In genomic region chr15:34329006-34329405, GRCh38 we compare ENCODE assay signal across 24 cellular contexts. TPM values are rescaled to one million over a fixed set of nuclear protein-coding genes. Genes with fewer than 3 reads are reported as not detected.
DNase-seq lines count a peak whose midpoint lies in the region; ATAC-seq and TF ChIP-seq lines count a peak whose summit lies in the region.
"Had no signal": no experiment of that assay in that cellular context is flagged by ENCODE, and none has a peak within 500 bp of the region (broad histone marks: within the 10 kb centered on the region; RNA-seq: fewer than 3 reads in every experiment).

No MANE protein-coding gene starts in this region.

- no peaks in the 10 kb centered on the region for H3K9me3 Mint-ChIP-seq in activated CD4-positive, alpha-beta T cell treated with anti-CD3 and anti-CD28 coated beads, Interleukin-2, amount 10 ng/mL, durations not matched to agents 7 days and 5 days
- no peaks in the 10 kb centered on the region for H3K9me3 Mint-ChIP-seq in activated CD8-positive, alpha-beta T cell treated with anti-CD3 and anti-CD28 coated beads for 36 hours
- no peaks in the 10 kb centered on the region for H3K9me3 Mint-ChIP-seq in naive thymus-derived CD4-positive, alpha-beta T cell
- H3K9me3 Mint-ChIP-seq: mesothelial cell of epicardium, neural progenitor cell had no signal

- peaks cover 17% of the 10 kb centered on the region for H3K36me3 Mint-ChIP-seq in activated CD4-positive, alpha-beta T cell treated with anti-CD3 and anti-CD28 coated beads, Interleukin-2, amount 10 ng/mL, durations not matched to agents 7 days and 5 days (ENCODE audit: low read depth)
- H3K36me3 Mint-ChIP-seq in activated CD8-positive, alpha-beta T cell treated with anti-CD3 and anti-CD28 coated beads for 36 hours (ENCODE audit: low read depth), result peaks cover 11% of the 10 kb centered on the region
- peaks cover 0 to 1% (median 0%) of the 10 kb centered on the region in 5 donors for H3K36me3 Mint-ChIP-seq in naive thymus-derived CD4-positive, alpha-beta T cell
- H3K36me3 Mint-ChIP-seq: mesothelial cell of epicardium, neural progenitor cell had no signal

- H3K27me3 Mint-ChIP-seq in activated CD4-positive, alpha-beta T cell treated with anti-CD3 and anti-CD28 coated beads, Interleukin-2, amount 10 ng/mL, durations not matched to agents 7 days and 5 days, result no peaks in the 10 kb centered on the region
- no peaks in the 10 kb centered on the region for H3K27me3 Mint-ChIP-seq in activated CD8-positive, alpha-beta T cell treated with anti-CD3 and anti-CD28 coated beads for 36 hours
- no peaks in the 10 kb centered on the region for H3K27me3 Mint-ChIP-seq in naive thymus-derived CD4-positive, alpha-beta T cell

- H3K4me3 ChIP-seq in GM08714 (ENCODE audit: low read length), result peak overlapping the region; percentile 43; the same call in 1 of the 2 replicates
- no peak overlapping the region for H3K4me3 ChIP-seq in naive thymus-derived CD4-positive, alpha-beta T cell (ENCODE audit: low read length)
- H3K4me3 ChIP-seq: neural progenitor cell, smooth muscle cell, vagina had no signal

- H3K27ac ChIP-seq in naive thymus-derived CD4-positive, alpha-beta T cell (ENCODE audit: low read depth, low read length), result peak overlapping the region; percentile 65
- H3K27ac ChIP-seq: C4-2B, neural progenitor cell, vagina had no signal

- H3K4me1 ChIP-seq in naive thymus-derived CD4-positive, alpha-beta T cell (ENCODE audit: control insufficient read depth in 2 of 2, insufficient read depth in 2 of 2, low read length in 2 of 2), result peaks cover 19 to 64% of the 10 kb centered on the region in 2 donors
- H3K4me1 ChIP-seq: neural progenitor cell, vagina had no signal

- peaks cover 69% of the 10 kb centered on the region for H3K4me1 Mint-ChIP-seq in activated CD4-positive, alpha-beta T cell treated with anti-CD3 and anti-CD28 coated beads, Interleukin-2, amount 10 ng/mL, durations not matched to agents 7 days and 5 days
- peaks cover 79% of the 10 kb centered on the region for H3K4me1 Mint-ChIP-seq in activated CD8-positive, alpha-beta T cell treated with anti-CD3 and anti-CD28 coated beads for 36 hours (ENCODE audit: low read depth)
- H3K4me1 Mint-ChIP-seq in naive thymus-derived CD4-positive, alpha-beta T cell, result peaks cover 40 to 96% (median 80%) of the 10 kb centered on the region in 7 donors
- H3K4me1 Mint-ChIP-seq: neural progenitor cell had no signal

- no peaks in the 10 kb centered on the region for H3K9me3 ChIP-seq in naive thymus-derived CD4-positive, alpha-beta T cell (ENCODE audit: control insufficient read depth in 2 of 3, low read length in 3 of 3)
- H3K9me3 ChIP-seq: vagina had no signal

- no peaks in the 10 kb centered on the region for H3K27me3 ChIP-seq in naive thymus-derived CD4-positive, alpha-beta T cell (ENCODE audit: control insufficient read depth in 2 of 2, insufficient read depth in 2 of 2, low read length in 2 of 2)
- H3K27me3 ChIP-seq: neural progenitor cell, vagina had no signal

- POLR2A ChIA-PET in activated CD4-positive, alpha-beta T cell treated with anti-CD3 and anti-CD28 coated beads, Interleukin-2, amount 10 ng/mL, durations not matched to agents 7 days and 5 days (lab: Charles Lee), result no interaction called here
- POLR2A ChIA-PET in activated CD8-positive, alpha-beta T cell treated with anti-CD3 and anti-CD28 coated beads for 36 hours (lab: Charles Lee), result interaction anchor here (1.0 to 2.3 kb wide), 3 partner anchors 8 to 38 kb away, joined by 4 to 18 read pairs (median 8); partner anchors contain the start of genes LPCAT4 and SLC12A6
- POLR2A ChIA-PET in naive thymus-derived CD4-positive, alpha-beta T cell (lab: Charles Lee), result interaction anchor here (0.9 to 4.7 kb wide), 5 partner anchors 9 to 74 kb away, joined by 3 to 82 read pairs (median 13); partner anchors contain the start of genes LPCAT4, NOP10, NUTM1 and SLC12A6

- H3K27ac Mint-ChIP-seq in activated CD4-positive, alpha-beta T cell treated with anti-CD3 and anti-CD28 coated beads, Interleukin-2, amount 10 ng/mL, durations not matched to agents 7 days and 5 days, result peak overlapping the region; percentile 52
- H3K27ac Mint-ChIP-seq in activated CD8-positive, alpha-beta T cell treated with anti-CD3 and anti-CD28 coated beads for 36 hours, result peak overlapping the region; percentile 89
- peak overlapping the region; percentile 75 to 98 (median 91) for H3K27ac Mint-ChIP-seq in naive thymus-derived CD4-positive, alpha-beta T cell
- H3K27ac Mint-ChIP-seq: mesothelial cell of epicardium, neural progenitor cell had no signal

- intact Hi-C loops in activated CD8-positive, alpha-beta T cell treated with anti-CD3 and anti-CD28 coated beads for 36 hours (cut with micrococcal nuclease), result loop anchor here (5.0 kb wide), 1 partner anchor 92 kb away; no protein-coding TSS in a partner anchor
- intact Hi-C loops in naive thymus-derived CD4-positive, alpha-beta T cell (cut with micrococcal nuclease), result no loop called here
- intact Hi-C loops in Right ventricle myocardium superior (cut with DNase I), result no loop called here

- CTCF ChIA-PET in activated CD4-positive, alpha-beta T cell treated with anti-CD3 and anti-CD28 coated beads, Interleukin-2, amount 10 ng/mL, durations not matched to agents 7 days and 5 days (lab: Charles Lee), result interaction anchor here (0.9 to 3.0 kb wide), 10 partner anchors 9 to 525 kb away, joined by 3 to 13 read pairs (median 4); partner anchors contain the start of genes GOLGA8B, LPCAT4, NOP10 and NUTM1
- CTCF ChIA-PET in activated CD8-positive, alpha-beta T cell treated with anti-CD3 and anti-CD28 coated beads for 36 hours (lab: Charles Lee), result interaction anchor here (1.5 to 6.4 kb wide), 7 partner anchors 9 to 87 kb away, joined by 4 to 34 read pairs (median 23); partner anchors contain the start of genes LPCAT4, NOP10, NUTM1 and SLC12A6
- CTCF ChIA-PET in naive thymus-derived CD4-positive, alpha-beta T cell (lab: Charles Lee), result interaction anchor here (1.1 to 4.4 kb wide), 4 partner anchors 8 to 30 kb away, joined by 3 to 30 read pairs (median 8); partner anchors contain the start of genes NOP10, NUTM1 and SLC12A6

- H3K4me3 Mint-ChIP-seq in activated CD4-positive, alpha-beta T cell treated with anti-CD3 and anti-CD28 coated beads, Interleukin-2, amount 10 ng/mL, durations not matched to agents 7 days and 5 days, result peak overlapping the region; percentile 1
- H3K4me3 Mint-ChIP-seq in activated CD8-positive, alpha-beta T cell treated with anti-CD3 and anti-CD28 coated beads for 36 hours, result peak overlapping the region; percentile 49
- peak overlapping the region; percentile 16 to 84 (median 70) for H3K4me3 Mint-ChIP-seq in naive thymus-derived CD4-positive, alpha-beta T cell
- H3K4me3 Mint-ChIP-seq: mesothelial cell of epicardium, neural progenitor cell had no signal

- H3K36me3 ChIP-seq in naive thymus-derived CD4-positive, alpha-beta T cell (ENCODE audit: control insufficient read depth in 2 of 3, insufficient read depth in 3 of 3, low read length in 3 of 3), result no peaks in the 10 kb centered on the region
- H3K36me3 ChIP-seq: neural progenitor cell, vagina had no signal

- ATAC-seq in activated CD8-positive, alpha-beta T cell treated with anti-CD3 and anti-CD28 coated beads for 36 hours, result no peak
- no peak for ATAC-seq in naive thymus-derived CD4-positive, alpha-beta T cell
- ATAC-seq in Right ventricle myocardium superior (ENCODE audit: poor library complexity), result no peak
- ATAC-seq: activated CD4-positive, CD25-positive, alpha-beta regulatory T cell treated with anti-CD3 and anti-CD28 coated beads, Interleukin-2, amount 50 U/mL, for 24 hours; HCT116; left lobe of liver had no signal

- DNase-seq in activated CD4-positive, alpha-beta T cell treated with anti-CD3 and anti-CD28 coated beads, Interleukin-2, amount 10 ng/mL, durations not matched to agents 7 days and 5 days, result no peak
- no peak for DNase-seq in activated CD4-positive, alpha-beta T cell treated with anti-CD3 and anti-CD28 coated beads for 1 hour
- DNase-seq in activated CD8-positive, alpha-beta T cell treated with anti-CD3 and anti-CD28 coated beads for 36 hours, result no peak
- DNase-seq in naive thymus-derived CD4-positive, alpha-beta T cell, result no peak
- DNase-seq in amygdala (lab: John Stamatoyannopoulos, UW) (no peak), Right ventricle myocardium superior (no peak), NCI-H2196 treated with DMSO at 0.1 percent for 48 hours (lab: John Stamatoyannopoulos, UW; ENCODE audit: unreplicated experiment) (no peak)
- DNase-seq: DMS53; NCI-H146; NCI-H748 treated with DMSO at 0.1 percent for 48 hours; stimulated activated CD4-positive, alpha-beta T cell treated with anti-CD3 and anti-CD28 coated beads, Interleukin-4, amount 100 ng/mL, for 24 hours; T-helper 9 cell had no signal

- no peak for TF ChIP-seq CTCF in activated CD8-positive, alpha-beta T cell treated with anti-CD3 and anti-CD28 coated beads for 36 hours (IDR thresholded peaks at IDR 0.05)

RNA-seq across cellular contexts. Expression of gene SLC12A6, which starts 8.6 kb away (rescaled TPM):
- 10 to 100 TPM; 32.7 to 36.7 TPM for total RNA-seq in activated CD4-positive, alpha-beta T cell treated with anti-CD3 and anti-CD28 coated beads, Interleukin-2, amount 10 ng/mL, durations not matched to agents 7 days and 5 days
- total RNA-seq in activated CD8-positive, alpha-beta T cell treated with anti-CD3 and anti-CD28 coated beads for 36 hours, result 10 to 100 TPM; 22.2 to 24.8 TPM
- total RNA-seq in naive thymus-derived CD4-positive, alpha-beta T cell, result 100 to 1,000 TPM in 4 of 5 experiments, 10 to 100 TPM in 1; 39.2 to 122 (median 111) TPM
- 10 to 100 TPM in 1 of 2 donors, 1 to 10 TPM in 1; 9.6 to 13.4 TPM for polyA plus RNA-seq in naive thymus-derived CD4-positive, alpha-beta T cell
- 24.9 TPM for total RNA-seq in Right ventricle myocardium superior

RNA-seq across cellular contexts. Expression of gene NOP10, which starts 13.9 kb away (rescaled TPM):
- 100 to 1,000 TPM; 162 to 207 TPM for total RNA-seq in activated CD4-positive, alpha-beta T cell treated with anti-CD3 and anti-CD28 coated beads, Interleukin-2, amount 10 ng/mL, durations not matched to agents 7 days and 5 days
- 100 to 1,000 TPM; 225 to 226 TPM for total RNA-seq in activated CD8-positive, alpha-beta T cell treated with anti-CD3 and anti-CD28 coated beads for 36 hours
- 100 to 1,000 TPM in 1 of 5 experiments, 10 to 100 TPM in 4; 31.9 to 176 (median 75.7) TPM for total RNA-seq in naive thymus-derived CD4-positive, alpha-beta T cell
- polyA plus RNA-seq in naive thymus-derived CD4-positive, alpha-beta T cell, result 100 to 1,000 TPM; 335 to 371 TPM
- total RNA-seq in Right ventricle myocardium superior, result 136 TPM

RNA-seq across cellular contexts. Expression of gene NUTM1, which starts 14.1 kb away (rescaled TPM):
- not detected for total RNA-seq in activated CD4-positive, alpha-beta T cell treated with anti-CD3 and anti-CD28 coated beads, Interleukin-2, amount 10 ng/mL, durations not matched to agents 7 days and 5 days
- total RNA-seq in activated CD8-positive, alpha-beta T cell treated with anti-CD3 and anti-CD28 coated beads for 36 hours, result not detected
- not detected for total RNA-seq in naive thymus-derived CD4-positive, alpha-beta T cell
- polyA plus RNA-seq in naive thymus-derived CD4-positive, alpha-beta T cell, result not detected
- total RNA-seq in Right ventricle myocardium superior, result not detected
- total RNA-seq: A673, astrocyte, fibroblast of lung, left lobe of liver, mesothelial cell of epicardium, smooth muscle cell, vagina had no signal
- polyA plus RNA-seq: fibroblast of lung, smooth muscle cell had no signal

RNA-seq across cellular contexts. Expression of gene LPCAT4, which starts 38.0 kb away (rescaled TPM):
- 100 to 1,000 TPM in 1 of 2 experiments, 10 to 100 TPM in 1; 98.2 to 101 TPM for total RNA-seq in activated CD4-positive, alpha-beta T cell treated with anti-CD3 and anti-CD28 coated beads, Interleukin-2, amount 10 ng/mL, durations not matched to agents 7 days and 5 days
- 10 to 100 TPM; 55.6 to 56.9 TPM for total RNA-seq in activated CD8-positive, alpha-beta T cell treated with anti-CD3 and anti-CD28 coated beads for 36 hours
- total RNA-seq in naive thymus-derived CD4-positive, alpha-beta T cell, result 10 to 100 TPM; 40.0 to 95.5 (median 63.4) TPM
- polyA plus RNA-seq in naive thymus-derived CD4-positive, alpha-beta T cell, result 10 to 100 TPM; 10.8 to 15.1 TPM
- total RNA-seq in Right ventricle myocardium superior, result 82.4 TPM

Comparison
In these comparisons a context has a peak if more than half of its experiments do, and no peak if none do; other contexts are left out.
1. H3K4me3 Mint-ChIP-seq: peak in every context shown above with its lines; median percentile 70 in naive thymus-derived CD4-positive, alpha-beta T cell; 49 in activated CD8-positive, alpha-beta T cell treated with anti-CD3 and anti-CD28 coated beads for 36 hours; 1 in activated CD4-positive, alpha-beta T cell treated with anti-CD3 and anti-CD28 coated beads, Interleukin-2, amount 10 ng/mL, durations not matched to agents 7 days and 5 days.